ENCODE assay signal across 2 cellular contexts in the genomic region with DNA sequence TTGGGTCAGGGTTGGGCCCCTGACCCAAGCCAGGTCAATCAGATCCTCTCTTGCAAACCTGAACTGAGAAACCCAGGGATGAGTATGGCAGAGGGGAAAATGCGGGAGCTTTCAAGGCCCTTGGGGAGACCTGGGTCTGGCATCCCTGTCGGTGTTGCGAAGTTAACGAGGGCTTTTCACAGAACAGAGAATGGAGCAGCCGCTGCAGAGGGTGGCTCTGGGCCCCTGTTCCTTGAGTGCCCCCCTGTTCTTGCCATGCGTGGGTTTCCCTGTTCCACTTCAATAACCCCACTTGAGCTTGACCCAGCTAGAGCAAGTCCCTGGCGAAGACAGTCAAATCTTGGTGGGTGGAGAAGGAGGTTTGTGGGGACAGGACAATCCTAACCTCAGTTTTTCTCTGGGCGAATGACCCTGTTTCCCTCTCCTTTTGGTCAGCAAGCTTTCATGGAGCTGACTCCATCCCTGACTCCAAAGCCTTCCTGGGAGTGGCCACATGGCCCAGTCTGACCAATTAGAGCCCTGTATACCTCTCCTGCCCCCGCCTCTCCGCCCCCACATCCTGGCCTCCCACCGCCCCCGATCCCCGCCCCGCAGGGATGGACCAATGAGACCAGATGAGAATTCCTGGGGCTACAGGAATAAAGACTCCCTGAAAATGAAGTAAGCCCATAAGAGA.
A peak's percentile ranks its signal among the peaks of the same experiment; 100 is the strongest.
TF ChIP-seq lines count a peak whose summit lies in the region.

No MANE protein-coding gene starts in this region.

TF ChIP-seq in IMR-90, 13 proteins besides CTCF, POLR2A, EP300 and RAD21:
- TF ChIP-seq, protein P1, sequence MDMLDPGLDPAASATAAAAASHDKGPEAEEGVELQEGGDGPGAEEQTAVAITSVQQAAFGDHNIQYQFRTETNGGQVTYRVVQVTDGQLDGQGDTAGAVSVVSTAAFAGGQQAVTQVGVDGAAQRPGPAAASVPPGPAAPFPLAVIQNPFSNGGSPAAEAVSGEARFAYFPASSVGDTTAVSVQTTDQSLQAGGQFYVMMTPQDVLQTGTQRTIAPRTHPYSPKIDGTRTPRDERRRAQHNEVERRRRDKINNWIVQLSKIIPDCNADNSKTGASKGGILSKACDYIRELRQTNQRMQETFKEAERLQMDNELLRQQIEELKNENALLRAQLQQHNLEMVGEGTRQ (IDR thresholded peaks at IDR 0.05; ENCODE audit: low read depth, low read length) = peak; percentile 71; the same call in 1 of the 2 replicates
- TF ChIP-seq MAFK (IDR thresholded peaks at IDR 0.05; ENCODE audit: low read depth, low read length) = no peak

TF ChIP-seq in K562, 482 proteins besides CTCF, POLR2A, EP300 and RAD21 (continues in another document):
- TF ChIP-seq, protein P2, sequence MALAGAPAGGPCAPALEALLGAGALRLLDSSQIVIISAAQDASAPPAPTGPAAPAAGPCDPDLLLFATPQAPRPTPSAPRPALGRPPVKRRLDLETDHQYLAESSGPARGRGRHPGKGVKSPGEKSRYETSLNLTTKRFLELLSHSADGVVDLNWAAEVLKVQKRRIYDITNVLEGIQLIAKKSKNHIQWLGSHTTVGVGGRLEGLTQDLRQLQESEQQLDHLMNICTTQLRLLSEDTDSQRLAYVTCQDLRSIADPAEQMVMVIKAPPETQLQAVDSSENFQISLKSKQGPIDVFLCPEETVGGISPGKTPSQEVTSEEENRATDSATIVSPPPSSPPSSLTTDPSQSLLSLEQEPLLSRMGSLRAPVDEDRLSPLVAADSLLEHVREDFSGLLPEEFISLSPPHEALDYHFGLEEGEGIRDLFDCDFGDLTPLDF (CRISPR knock-in tag; IDR thresholded peaks at IDR 0.05) = no peak
- TF ChIP-seq ZNF133 (CRISPR knock-in tag; IDR thresholded peaks at IDR 0.05) (no peak), SIN3A (IDR thresholded peaks at IDR 0.05; ENCODE audit: borderline replicate concordance in 2 of 2, control insufficient read depth in 1 of 2, low read depth in 2 of 2, low read length in 2 of 2) (no peak), PTTG1 (tag; IDR thresholded peaks at IDR 0.05; ENCODE audit: low read depth) (no peak), EGR1 (conservative IDR thresholded peaks at IDR 0.05) (peak; percentile 91), CCNT2 (IDR thresholded peaks at IDR 0.05; ENCODE audit: borderline replicate concordance, extremely low read depth, insufficient read length, low read depth, low read length) (no peak), RBM14 (IDR thresholded peaks at IDR 0.05; ENCODE audit: borderline replicate concordance, insufficient read depth, low read depth, low read length) (no peak), MTF1 (CRISPR knock-in tag; IDR thresholded peaks at IDR 0.05; ENCODE audit: borderline replicate concordance) (no peak), KAT8 (IDR thresholded peaks at IDR 0.05; ENCODE audit: low read depth) (no peak), ARID1B (IDR thresholded peaks at IDR 0.05) (no peak), KDM5B (IDR thresholded peaks at IDR 0.05; ENCODE audit: insufficient replicate concordance, low read depth, low read length) (no peak), DACH1 (IDR thresholded peaks at IDR 0.05; ENCODE audit: partially characterized antibody) (no peak), ZNF3 (CRISPR knock-in tag; IDR thresholded peaks at IDR 0.05) (no peak), RAD51 (IDR thresholded peaks at IDR 0.05; ENCODE audit: borderline replicate concordance, low read depth) (peak; percentile 37; the same call in 1 of the 2 replicates), ETV1 (tag; conservative IDR thresholded peaks at IDR 0.05; ENCODE audit: low read depth) (no peak), ZNF699 (CRISPR knock-in tag; IDR thresholded peaks at IDR 0.05; ENCODE audit: insufficient replicate concordance) (no peak), POLR2AphosphoS2 (IDR thresholded peaks at IDR 0.05; ENCODE audit: low read length) (no peak), NONO (IDR thresholded peaks at IDR 0.05; ENCODE audit: low read depth in 2 of 2, low read length in 1 of 2) (no peak), CBX8 (IDR thresholded peaks at IDR 0.05; ENCODE audit: borderline replicate concordance, extremely low read depth, low read depth, low read length, poor library complexity, severe bottlenecking) (no peak), CBX3 (IDR thresholded peaks at IDR 0.05; ENCODE audit: borderline replicate concordance in 1 of 2, low read length in 2 of 2) (no peak), TCF7 (IDR thresholded peaks at IDR 0.05; ENCODE audit: borderline replicate concordance) (no peak)
- TF ChIP-seq, protein P3, sequence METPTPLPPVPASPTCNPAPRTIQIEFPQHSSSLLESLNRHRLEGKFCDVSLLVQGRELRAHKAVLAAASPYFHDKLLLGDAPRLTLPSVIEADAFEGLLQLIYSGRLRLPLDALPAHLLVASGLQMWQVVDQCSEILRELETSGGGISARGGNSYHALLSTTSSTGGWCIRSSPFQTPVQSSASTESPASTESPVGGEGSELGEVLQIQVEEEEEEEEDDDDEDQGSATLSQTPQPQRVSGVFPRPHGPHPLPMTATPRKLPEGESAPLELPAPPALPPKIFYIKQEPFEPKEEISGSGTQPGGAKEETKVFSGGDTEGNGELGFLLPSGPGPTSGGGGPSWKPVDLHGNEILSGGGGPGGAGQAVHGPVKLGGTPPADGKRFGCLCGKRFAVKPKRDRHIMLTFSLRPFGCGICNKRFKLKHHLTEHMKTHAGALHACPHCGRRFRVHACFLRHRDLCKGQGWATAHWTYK (CRISPR knock-in tag; IDR thresholded peaks at IDR 0.05) = no peak
- TF ChIP-seq, protein P4, sequence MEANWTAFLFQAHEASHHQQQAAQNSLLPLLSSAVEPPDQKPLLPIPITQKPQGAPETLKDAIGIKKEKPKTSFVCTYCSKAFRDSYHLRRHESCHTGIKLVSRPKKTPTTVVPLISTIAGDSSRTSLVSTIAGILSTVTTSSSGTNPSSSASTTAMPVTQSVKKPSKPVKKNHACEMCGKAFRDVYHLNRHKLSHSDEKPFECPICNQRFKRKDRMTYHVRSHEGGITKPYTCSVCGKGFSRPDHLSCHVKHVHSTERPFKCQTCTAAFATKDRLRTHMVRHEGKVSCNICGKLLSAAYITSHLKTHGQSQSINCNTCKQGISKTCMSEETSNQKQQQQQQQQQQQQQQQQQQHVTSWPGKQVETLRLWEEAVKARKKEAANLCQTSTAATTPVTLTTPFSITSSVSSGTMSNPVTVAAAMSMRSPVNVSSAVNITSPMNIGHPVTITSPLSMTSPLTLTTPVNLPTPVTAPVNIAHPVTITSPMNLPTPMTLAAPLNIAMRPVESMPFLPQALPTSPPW (CRISPR knock-in tag; IDR thresholded peaks at IDR 0.05) = peak; percentile 27; the same call in 1 of the 2 replicates
- TF ChIP-seq, protein P5, sequence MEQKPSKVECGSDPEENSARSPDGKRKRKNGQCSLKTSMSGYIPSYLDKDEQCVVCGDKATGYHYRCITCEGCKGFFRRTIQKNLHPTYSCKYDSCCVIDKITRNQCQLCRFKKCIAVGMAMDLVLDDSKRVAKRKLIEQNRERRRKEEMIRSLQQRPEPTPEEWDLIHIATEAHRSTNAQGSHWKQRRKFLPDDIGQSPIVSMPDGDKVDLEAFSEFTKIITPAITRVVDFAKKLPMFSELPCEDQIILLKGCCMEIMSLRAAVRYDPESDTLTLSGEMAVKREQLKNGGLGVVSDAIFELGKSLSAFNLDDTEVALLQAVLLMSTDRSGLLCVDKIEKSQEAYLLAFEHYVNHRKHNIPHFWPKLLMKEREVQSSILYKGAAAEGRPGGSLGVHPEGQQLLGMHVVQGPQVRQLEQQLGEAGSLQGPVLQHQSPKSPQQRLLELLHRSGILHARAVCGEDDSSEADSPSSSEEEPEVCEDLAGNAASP (IDR thresholded peaks at IDR 0.05) = no peak
- TF ChIP-seq, protein P1 (CRISPR knock-in tag; IDR thresholded peaks at IDR 0.05) = peak; percentile 85
- TF ChIP-seq, protein P6, sequence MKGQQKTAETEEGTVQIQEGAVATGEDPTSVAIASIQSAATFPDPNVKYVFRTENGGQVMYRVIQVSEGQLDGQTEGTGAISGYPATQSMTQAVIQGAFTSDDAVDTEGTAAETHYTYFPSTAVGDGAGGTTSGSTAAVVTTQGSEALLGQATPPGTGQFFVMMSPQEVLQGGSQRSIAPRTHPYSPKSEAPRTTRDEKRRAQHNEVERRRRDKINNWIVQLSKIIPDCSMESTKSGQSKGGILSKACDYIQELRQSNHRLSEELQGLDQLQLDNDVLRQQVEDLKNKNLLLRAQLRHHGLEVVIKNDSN (CRISPR knock-in tag; IDR thresholded peaks at IDR 0.05) = peak; percentile 72
- TF ChIP-seq, protein P7, sequence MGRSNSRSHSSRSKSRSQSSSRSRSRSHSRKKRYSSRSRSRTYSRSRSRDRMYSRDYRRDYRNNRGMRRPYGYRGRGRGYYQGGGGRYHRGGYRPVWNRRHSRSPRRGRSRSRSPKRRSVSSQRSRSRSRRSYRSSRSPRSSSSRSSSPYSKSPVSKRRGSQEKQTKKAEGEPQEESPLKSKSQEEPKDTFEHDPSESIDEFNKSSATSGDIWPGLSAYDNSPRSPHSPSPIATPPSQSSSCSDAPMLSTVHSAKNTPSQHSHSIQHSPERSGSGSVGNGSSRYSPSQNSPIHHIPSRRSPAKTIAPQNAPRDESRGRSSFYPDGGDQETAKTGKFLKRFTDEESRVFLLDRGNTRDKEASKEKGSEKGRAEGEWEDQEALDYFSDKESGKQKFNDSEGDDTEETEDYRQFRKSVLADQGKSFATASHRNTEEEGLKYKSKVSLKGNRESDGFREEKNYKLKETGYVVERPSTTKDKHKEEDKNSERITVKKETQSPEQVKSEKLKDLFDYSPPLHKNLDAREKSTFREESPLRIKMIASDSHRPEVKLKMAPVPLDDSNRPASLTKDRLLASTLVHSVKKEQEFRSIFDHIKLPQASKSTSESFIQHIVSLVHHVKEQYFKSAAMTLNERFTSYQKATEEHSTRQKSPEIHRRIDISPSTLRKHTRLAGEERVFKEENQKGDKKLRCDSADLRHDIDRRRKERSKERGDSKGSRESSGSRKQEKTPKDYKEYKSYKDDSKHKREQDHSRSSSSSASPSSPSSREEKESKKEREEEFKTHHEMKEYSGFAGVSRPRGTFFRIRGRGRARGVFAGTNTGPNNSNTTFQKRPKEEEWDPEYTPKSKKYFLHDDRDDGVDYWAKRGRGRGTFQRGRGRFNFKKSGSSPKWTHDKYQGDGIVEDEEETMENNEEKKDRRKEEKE (IDR thresholded peaks at IDR 0.05; ENCODE audit: borderline replicate concordance in 1 of 2, control insufficient read depth in 1 of 2, low read depth in 2 of 2, low read length in 1 of 2) = no peak
- TF ChIP-seq, protein P8, sequence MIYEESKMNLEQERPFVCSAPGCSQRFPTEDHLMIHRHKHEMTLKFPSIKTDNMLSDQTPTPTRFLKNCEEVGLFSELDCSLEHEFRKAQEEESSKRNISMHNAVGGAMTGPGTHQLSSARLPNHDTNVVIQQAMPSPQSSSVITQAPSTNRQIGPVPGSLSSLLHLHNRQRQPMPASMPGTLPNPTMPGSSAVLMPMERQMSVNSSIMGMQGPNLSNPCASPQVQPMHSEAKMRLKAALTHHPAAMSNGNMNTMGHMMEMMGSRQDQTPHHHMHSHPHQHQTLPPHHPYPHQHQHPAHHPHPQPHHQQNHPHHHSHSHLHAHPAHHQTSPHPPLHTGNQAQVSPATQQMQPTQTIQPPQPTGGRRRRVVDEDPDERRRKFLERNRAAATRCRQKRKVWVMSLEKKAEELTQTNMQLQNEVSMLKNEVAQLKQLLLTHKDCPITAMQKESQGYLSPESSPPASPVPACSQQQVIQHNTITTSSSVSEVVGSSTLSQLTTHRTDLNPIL (CRISPR knock-in tag; IDR thresholded peaks at IDR 0.05) = no peak
- TF ChIP-seq, protein P9, sequence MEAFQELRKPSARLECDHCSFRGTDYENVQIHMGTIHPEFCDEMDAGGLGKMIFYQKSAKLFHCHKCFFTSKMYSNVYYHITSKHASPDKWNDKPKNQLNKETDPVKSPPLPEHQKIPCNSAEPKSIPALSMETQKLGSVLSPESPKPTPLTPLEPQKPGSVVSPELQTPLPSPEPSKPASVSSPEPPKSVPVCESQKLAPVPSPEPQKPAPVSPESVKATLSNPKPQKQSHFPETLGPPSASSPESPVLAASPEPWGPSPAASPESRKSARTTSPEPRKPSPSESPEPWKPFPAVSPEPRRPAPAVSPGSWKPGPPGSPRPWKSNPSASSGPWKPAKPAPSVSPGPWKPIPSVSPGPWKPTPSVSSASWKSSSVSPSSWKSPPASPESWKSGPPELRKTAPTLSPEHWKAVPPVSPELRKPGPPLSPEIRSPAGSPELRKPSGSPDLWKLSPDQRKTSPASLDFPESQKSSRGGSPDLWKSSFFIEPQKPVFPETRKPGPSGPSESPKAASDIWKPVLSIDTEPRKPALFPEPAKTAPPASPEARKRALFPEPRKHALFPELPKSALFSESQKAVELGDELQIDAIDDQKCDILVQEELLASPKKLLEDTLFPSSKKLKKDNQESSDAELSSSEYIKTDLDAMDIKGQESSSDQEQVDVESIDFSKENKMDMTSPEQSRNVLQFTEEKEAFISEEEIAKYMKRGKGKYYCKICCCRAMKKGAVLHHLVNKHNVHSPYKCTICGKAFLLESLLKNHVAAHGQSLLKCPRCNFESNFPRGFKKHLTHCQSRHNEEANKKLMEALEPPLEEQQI (IDR thresholded peaks at IDR 0.05) = no peak
